ENCODE assay signal across 10 cellular contexts in the genomic region with DNA sequence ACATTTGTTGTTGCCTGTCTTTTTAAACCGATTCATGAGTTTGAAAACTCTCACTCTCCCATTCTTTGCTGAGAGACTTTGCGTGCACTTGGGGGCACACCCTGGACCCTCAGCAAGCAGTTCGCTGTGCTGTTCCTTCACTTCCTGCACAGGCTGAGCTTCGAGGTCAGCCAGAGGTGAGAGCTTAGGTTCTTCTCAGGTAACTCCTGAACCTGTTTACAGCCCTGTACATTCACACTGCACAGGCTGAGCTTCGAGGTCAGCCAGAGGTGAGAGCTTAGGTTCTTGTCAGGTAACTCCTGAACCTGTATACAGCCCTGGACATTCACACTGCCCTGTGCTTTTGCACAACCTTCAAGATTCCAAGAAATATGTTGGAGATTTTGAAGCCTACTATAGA. TPM values are rescaled to one million over a fixed set of nuclear protein-coding genes. Genes with fewer than 3 reads are reported as not detected.
DNase-seq lines count a peak whose midpoint lies in the region; ATAC-seq and TF ChIP-seq lines count a peak whose summit lies in the region.
"Had no signal": no experiment of that assay in that cellular context is flagged by ENCODE, and none has a peak within 500 bp of the region (broad histone marks: within the 10 kb centered on the region; RNA-seq: fewer than 3 reads in every experiment).

No MANE protein-coding gene starts in this region.

- peaks cover 8% of the 10 kb centered on the region; the same call in 2 of the 3 replicates for H3K4me1 Mint-ChIP-seq in GM23338
- H3K4me1 Mint-ChIP-seq in activated CD4-positive, alpha-beta memory T cell treated with anti-CD3 and anti-CD28 coated beads, Interleukin-2, amount 10 ng/mL, durations not matched to agents 7 days and 5 days: peaks cover 70% of the 10 kb centered on the region

- H3K27ac ChIP-seq in GM23338 (ENCODE audit: low read depth): no peak overlapping the region
- peak overlapping the region in 1 of 2 donors; percentile 23 for H3K27ac ChIP-seq in left lung
- no peak overlapping the region for H3K27ac ChIP-seq in mesendoderm (ENCODE audit: low read depth, low read length)
- H3K27ac ChIP-seq: thoracic aorta had no signal

- H4K20me1 ChIP-seq in GM23338 (replicated peaks; ENCODE audit: insufficient read depth): no peaks in the 10 kb centered on the region

- H3K9me3 Mint-ChIP-seq in GM23338: no peaks in the 10 kb centered on the region
- peaks cover 10% of the 10 kb centered on the region for H3K9me3 Mint-ChIP-seq in activated CD4-positive, alpha-beta memory T cell treated with anti-CD3 and anti-CD28 coated beads, Interleukin-2, amount 10 ng/mL, durations not matched to agents 7 days and 5 days

- H3K23ac ChIP-seq in mesendoderm (ENCODE audit: low read length): no peak overlapping the region

- no peaks in the 10 kb centered on the region for H3K79me2 ChIP-seq in GM23338 (replicated peaks; ENCODE audit: insufficient read depth)
- no peaks in the 10 kb centered on the region for H3K79me2 ChIP-seq in mesendoderm (ENCODE audit: control insufficient read depth, insufficient read depth, low read length)

- H2BK15ac ChIP-seq in mesendoderm (replicated peaks; ENCODE audit: low read depth): no peak overlapping the region

- no peak for ATAC-seq in GM23338
- ATAC-seq in left lung: peak; percentile 42

- no peaks in the 10 kb centered on the region for H3K36me3 Mint-ChIP-seq in GM23338 (ENCODE audit: low read depth)
- H3K36me3 Mint-ChIP-seq in activated CD4-positive, alpha-beta memory T cell treated with anti-CD3 and anti-CD28 coated beads, Interleukin-2, amount 10 ng/mL, durations not matched to agents 7 days and 5 days (ENCODE audit: low read depth): peaks cover 20% of the 10 kb centered on the region

- H3K27me3 ChIP-seq in GM23338 (ENCODE audit: insufficient read depth) (no peaks in the 10 kb centered on the region), left lung (no peaks in the 10 kb centered on the region), mesendoderm (ENCODE audit: insufficient read depth, low read length, poor library complexity) (no peaks in the 10 kb centered on the region)

- H3K4ac ChIP-seq in mesendoderm (ENCODE audit: low read depth, low read length): no peak overlapping the region

- H3K9me3 ChIP-seq in left lung: no peaks in the 10 kb centered on the region
- H3K9me3 ChIP-seq: thoracic aorta had no signal

- CTCF ChIA-PET in activated CD4-positive, alpha-beta memory T cell treated with anti-CD3 and anti-CD28 coated beads, Interleukin-2, amount 10 ng/mL, durations not matched to agents 7 days and 5 days (lab: Charles Lee): interaction anchor here (0.6 to 11.7 kb wide), 50 partner anchors 9 to 877 kb away, joined by 3 to 232 read pairs (median 4); partner anchors contain the start of genes CD69, CLEC12B, CLEC2B and CLEC2D

- H3K18ac ChIP-seq in mesendoderm (ENCODE audit: low read length): no peak overlapping the region

- no peak overlapping the region for H2BK5ac ChIP-seq in mesendoderm (ENCODE audit: low read length)

- no peak overlapping the region for H3K56ac ChIP-seq in mesendoderm (ENCODE audit: low read length)

- peaks cover 7% of the 10 kb centered on the region for H3K4me1 ChIP-seq in GM23338 (ENCODE audit: insufficient read depth)
- H3K4me1 ChIP-seq in left lung: peaks cover 0 to 19% of the 10 kb centered on the region in 2 donors
- no peaks in the 10 kb centered on the region for H3K4me1 ChIP-seq in mesendoderm (ENCODE audit: control insufficient read depth, low read depth, low read length)

- H2BK120ac ChIP-seq in mesendoderm (ENCODE audit: low read depth, low read length): no peak overlapping the region

- intact Hi-C loops in left lung (cut with DNase I): no loop called here

- H3K4me2 ChIP-seq in GM23338: no peak overlapping the region
- no peak overlapping the region for H3K4me2 ChIP-seq in mesendoderm (ENCODE audit: low read length)

- H3K9me2 ChIP-seq in GM23338 (ENCODE audit: insufficient read depth): peaks cover 5% of the 10 kb centered on the region; the same call in 1 of the 2 replicates

- no peak for TF ChIP-seq CTCF in GM23338 (conservative IDR thresholded peaks at IDR 0.05; ENCODE audit: low read depth in 2 of 2)
- no peak for TF ChIP-seq CTCF in left lung (IDR thresholded peaks at IDR 0.05)

- H4K5ac ChIP-seq in mesendoderm (ENCODE audit: low read length): no peak overlapping the region

- no peaks in the 10 kb centered on the region for H3F3A ChIP-seq in GM23338 (replicated peaks; ENCODE audit: low read depth)

- no CpG with 5 or more reads among the region's 5 CpGs for WGBS in mesendoderm (ENCODE audit: extremely low coverage, insufficient coverage, low lambda C conversion rate)

- no peak overlapping the region for H3K9ac ChIP-seq in mesendoderm (ENCODE audit: low read length)

- DNase-seq in GM23338 (ENCODE audit: low spot score): no peak
- peak; percentile 57 for DNase-seq in activated CD4-positive, alpha-beta memory T cell treated with anti-CD3 and anti-CD28 coated beads, Interleukin-2, amount 10 ng/mL, durations not matched to agents 7 days and 5 days
- DNase-seq in left lung: no peak
- no peak for DNase-seq in mucosa of gallbladder (ENCODE audit: low spot score)
- no peak for DNase-seq in D341Med (ENCODE audit: low spot score)
- DNase-seq in mesendoderm: no peak
- DNase-seq in GDM1 (lab: John Stamatoyannopoulos, UW): no peak

- H3K36me3 ChIP-seq in GM23338 (ENCODE audit: insufficient read depth) (no peaks in the 10 kb centered on the region), left lung (no peaks in the 10 kb centered on the region), mesendoderm (ENCODE audit: control insufficient read depth, insufficient read depth, low read length) (no peaks in the 10 kb centered on the region)
- H3K36me3 ChIP-seq: thoracic aorta had no signal

- H3K4me3 Mint-ChIP-seq in GM23338: no peak overlapping the region
- H3K4me3 Mint-ChIP-seq in activated CD4-positive, alpha-beta memory T cell treated with anti-CD3 and anti-CD28 coated beads, Interleukin-2, amount 10 ng/mL, durations not matched to agents 7 days and 5 days: peak overlapping the region; percentile 79

- H2AFZ ChIP-seq in GM23338: peak overlapping the region; percentile 23; the same call in 1 of the 2 replicates

- peak overlapping the region; percentile 15; the same call in 1 of the 2 replicates for H3K4me3 ChIP-seq in GM08714 (ENCODE audit: low read length)
- no peak overlapping the region for H3K4me3 ChIP-seq in GM23338
- no peak overlapping the region for H3K4me3 ChIP-seq in left lung
- no peak overlapping the region for H3K4me3 ChIP-seq in mesendoderm (ENCODE audit: low read length)
- H3K4me3 ChIP-seq: thoracic aorta had no signal

- POLR2A ChIA-PET in activated CD4-positive, alpha-beta memory T cell treated with anti-CD3 and anti-CD28 coated beads, Interleukin-2, amount 10 ng/mL, durations not matched to agents 7 days and 5 days (lab: Charles Lee): interaction anchor here (0.7 to 7.1 kb wide), 36 partner anchors 9 to 293 kb away, joined by 3 to 243 read pairs (median 8); partner anchors contain the start of genes CD69, CLEC2B, CLEC2D and CLECL1

- H4K8ac ChIP-seq in mesendoderm (ENCODE audit: low read depth, low read length): no peak overlapping the region

- no peak overlapping the region for H2AK5ac ChIP-seq in mesendoderm (ENCODE audit: low read length)

- peaks cover 2% of the 10 kb centered on the region for H3K27me3 Mint-ChIP-seq in GM23338 (ENCODE audit: insufficient read depth, low read depth, poor library complexity)
- H3K27me3 Mint-ChIP-seq in activated CD4-positive, alpha-beta memory T cell treated with anti-CD3 and anti-CD28 coated beads, Interleukin-2, amount 10 ng/mL, durations not matched to agents 7 days and 5 days: no peaks in the 10 kb centered on the region

- no peaks in the 10 kb centered on the region for H3K79me1 ChIP-seq in mesendoderm (ENCODE audit: low read length)

- H3K27ac Mint-ChIP-seq in GM23338: no peak overlapping the region; the same call in 1 of the 2 replicates
- H3K27ac Mint-ChIP-seq in activated CD4-positive, alpha-beta memory T cell treated with anti-CD3 and anti-CD28 coated beads, Interleukin-2, amount 10 ng/mL, durations not matched to agents 7 days and 5 days: peak overlapping the region; percentile 98

TF ChIP-seq in GM23338, 12 proteins besides CTCF, POLR2A, EP300 and RAD21 (continues in another document):
- TF ChIP-seq ZNF331 (CRISPR knock-in tag; IDR thresholded peaks at IDR 0.05; ENCODE audit: low read depth) (no peak), EZH2 (IDR thresholded peaks at IDR 0.05; ENCODE audit: low read depth, unreplicated experiment) (no peak), POLR2AphosphoS5 (IDR thresholded peaks at IDR 0.05; ENCODE audit: low read depth) (no peak), EZH2phosphoT487 (IDR thresholded peaks at IDR 0.05; ENCODE audit: unreplicated experiment) (no peak), STAT1 (IDR thresholded peaks at IDR 0.05; ENCODE audit: unreplicated experiment) (no peak)

RNA-seq across cellular contexts. Expression of gene CLECL1, which starts 9.8 kb away (rescaled TPM):
- total RNA-seq in GM23338 (2014; rRNA removed; shearing (Covaris generic)): not detected in 2 replicates
- not detected in 2 replicates for polyA plus RNA-seq in GM23338 (2016; fragmentation: Nextera tagmentation; extraction: Ambion mirVana)
- total RNA-seq in activated CD4-positive, alpha-beta memory T cell treated with anti-CD3 and anti-CD28 coated beads, Interleukin-2, amount 10 ng/mL, durations not matched to agents 7 days and 5 days: 10 to 100 TPM; 13.5 to 15.4 TPM
- not detected for total RNA-seq in left lung
- total RNA-seq in mucosa of gallbladder: 0.69 TPM
- polyA plus RNA-seq in mesendoderm (2013, experiment 1 of 2): not detected
- polyA plus RNA-seq in mesendoderm (2013, experiment 2 of 2): not detected
- total RNA-seq: LHCN-M2 had no signal

RNA-seq across cellular contexts. Expression of gene CD69, which starts 18.0 kb away (rescaled TPM):
- not detected in 2 replicates for total RNA-seq in GM23338 (2014; rRNA removed; shearing (Covaris generic))
- 0.12 TPM in 1 of 2 replicates, not detected in the other for polyA plus RNA-seq in GM23338 (2016; fragmentation: Nextera tagmentation; extraction: Ambion mirVana)
- 100 to 1,000 TPM; 196 to 197 TPM for total RNA-seq in activated CD4-positive, alpha-beta memory T cell treated with anti-CD3 and anti-CD28 coated beads, Interleukin-2, amount 10 ng/mL, durations not matched to agents 7 days and 5 days
- total RNA-seq in left lung (1 to 10 TPM; 4.4 to 6.5 TPM), mucosa of gallbladder (18.4 TPM)
- polyA plus RNA-seq in mesendoderm (2013, experiment 1 of 2): 0.03 TPM
- 0.03 TPM for polyA plus RNA-seq in mesendoderm (2013, experiment 2 of 2)
- total RNA-seq: LHCN-M2 had no signal

Comparison
In these comparisons a context has a peak if more than half of its experiments do, and no peak if none do; other contexts are left out.
1. RNA of gene CD69, which starts 18.0 kb away (total RNA-seq): 196 to 197 TPM in activated CD4-positive, alpha-beta memory T cell treated with anti-CD3 and anti-CD28 coated beads, Interleukin-2, amount 10 ng/mL, durations not matched to agents 7 days and 5 days; 18.4 TPM in mucosa of gallbladder (single experiment), 4.4 to 6.5 TPM in left lung and not detected in GM23338; every median in the first group is over 10 times any median in the second.